In the genomic region with DNA sequence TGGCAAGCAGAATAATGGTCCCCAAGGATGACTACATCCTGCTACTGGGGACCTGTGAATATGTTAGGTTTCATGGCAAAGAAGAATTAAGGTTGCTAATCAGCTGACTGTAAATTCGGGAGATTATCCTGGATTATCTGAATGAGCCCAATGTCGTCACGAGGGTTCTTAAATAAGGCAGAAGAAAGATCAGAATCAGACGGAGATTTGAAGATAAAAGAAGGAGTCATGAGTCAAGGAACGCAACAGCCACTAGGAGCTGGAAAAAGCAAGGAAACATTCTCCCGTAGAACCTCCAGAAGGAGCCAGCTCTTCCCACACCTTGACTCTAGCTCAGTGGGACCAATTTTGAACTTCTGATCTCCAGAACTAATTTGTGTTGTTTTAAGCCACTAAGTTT, we compare ENCODE assay signal across 28 cellular contexts.
"Had no signal": no experiment of that assay in that cellular context is flagged by ENCODE, and none has a peak within 500 bp of the region (broad histone marks: within the 10 kb centered on the region; RNA-seq: fewer than 3 reads in every experiment).

No MANE protein-coding gene starts in this region.

- H3K4me1 ChIP-seq: pancreas, prostate gland, spleen, thyroid gland, tibial nerve, upper lobe of right lung, uterus had no signal

- H3K4me3 ChIP-seq: pancreas, prostate gland, skin epidermis, smooth muscle cell, spleen, thoracic aorta, thyroid gland, tibial nerve, upper lobe of right lung, uterus had no signal

- H3K27ac ChIP-seq: neutrophil, pancreas, prostate gland, skin epidermis, spleen, thoracic aorta, thyroid gland, tibial nerve, upper lobe of right lung, uterus had no signal

- ATAC-seq: naive thymus-derived CD8-positive, alpha-beta T cell; natural killer cell treated with Interleukin-12 subunit alpha and Interleukin-12 subunit beta and Interleukin-15 and Interleukin-18, amount 100 ng/mL, for 72 hours; pancreas; right cardiac atrium; sciatic nerve; stimulated activated memory B cell treated with anti-CD40 and anti-IgM and Interleukin-4, amounts not matched to agents 10 μg/mL and 1 μg/mL and 100 μg/mL, for 72 hours; stimulated activated naive CD8-positive, alpha-beta T cell treated with anti-CD3 and anti-CD28 coated beads, Interleukin-15, amount 100 ng/mL, for 72 hours; stimulated activated naive CD8-positive, alpha-beta T cell treated with anti-CD3 and anti-CD28 coated beads, Interleukin-15, Interleukin-2, amounts not matched to agents 100 U/mL and 50 U/mL, for 24 hours; upper lobe of right lung had no signal

- H3K4me2 ChIP-seq: smooth muscle cell had no signal

- DNase-seq: naive B cell; naive thymus-derived CD8-positive, alpha-beta T cell; nephron progenitor cell; nucleus accumbens; pancreas; retina; right cardiac atrium; spleen; stimulated activated CD4-positive, alpha-beta T cell treated with anti-CD3 and anti-CD28 coated beads, Interleukin-12 subunit alpha, Interleukin-12 subunit beta, amount 100 ng/mL, for 4 hours; stimulated activated CD4-positive, alpha-beta T cell treated with anti-CD3 and anti-CD28 coated beads, Interleukin-1b, Interleukin-23, amount 100 ng/mL, for 48 hours; stimulated activated CD4-positive, alpha-beta T cell treated with anti-CD3 and anti-CD28 coated beads, Interleukin-4, amount 100 ng/mL, for 1 hour; stimulated activated CD4-positive, alpha-beta T cell treated with anti-CD3 and anti-CD28 coated beads, Interleukin-4, amount 100 ng/mL, for 4 hours; stimulated activated CD8-positive, alpha-beta memory T cell treated with anti-CD3 and anti-CD28 coated beads, Interleukin-4, amount 100 ng/mL, for 48 hours; stimulated activated naive CD4-positive, alpha-beta T cell; stimulated activated naive CD8-positive, alpha-beta T cell treated with anti-CD3 and anti-CD28 coated beads, Interleukin-15, amount 100 ng/mL, for 72 hours; stimulated activated naive CD8-positive, alpha-beta T cell treated with anti-CD3 and anti-CD28 coated beads, Interleukin-15, Interleukin-2, amounts not matched to agents 100 U/mL and 50 U/mL, for 24 hours; thyroid gland; upper lobe of right lung; uterus had no signal

- FAIRE-seq: pancreas had no signal

- H3K36me3 ChIP-seq: neutrophil, pancreas, prostate gland, spleen, thoracic aorta, thyroid gland, tibial nerve, upper lobe of right lung, uterus had no signal

- H3K27me3 ChIP-seq: neutrophil, pancreas, spleen, thyroid gland, tibial nerve, upper lobe of right lung had no signal

- H3K9me3 ChIP-seq: neutrophil, pancreas, prostate gland, spleen, thoracic aorta, thyroid gland, tibial nerve, upper lobe of right lung, uterus had no signal
